In the genomic region with DNA sequence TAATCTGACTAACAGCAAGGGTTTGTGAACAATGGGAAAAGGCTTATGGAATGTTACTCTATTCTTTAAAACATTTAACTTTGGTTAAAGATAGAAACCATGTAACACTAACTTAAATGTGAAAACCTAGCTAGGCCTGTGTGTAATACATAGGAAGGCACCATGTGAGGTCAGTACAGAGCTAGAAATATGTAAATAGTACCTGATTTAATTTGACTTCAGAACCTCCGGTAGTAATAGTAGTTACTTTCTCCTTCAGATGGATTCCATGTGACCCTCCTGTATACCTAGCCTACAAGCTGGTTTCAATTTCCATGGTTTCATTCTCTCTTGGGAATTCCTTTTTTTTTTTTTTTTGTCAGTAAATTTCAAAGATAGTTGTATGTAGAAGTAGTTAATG, we compare ENCODE assay signal across 8 cellular contexts. TPM values are rescaled to one million over a fixed set of nuclear protein-coding genes. Genes with fewer than 3 reads are reported as not detected.
DNase-seq lines count a peak whose midpoint lies in the region; ATAC-seq and TF ChIP-seq lines count a peak whose summit lies in the region.

No MANE protein-coding gene starts in this region.

- no peak for TF ChIP-seq EP300 in transverse colon (IDR thresholded peaks at IDR 0.05; ENCODE audit: low read depth)

- peaks cover 12% of the 10 kb centered on the region; the same call in 1 of the 2 replicates for H3K4me1 ChIP-seq in PC-3 (ENCODE audit: insufficient read depth, low read length)
- peaks cover 5% of the 10 kb centered on the region for H3K4me1 ChIP-seq in colonic mucosa
- peaks cover 0 to 4% of the 10 kb centered on the region in 2 donors for H3K4me1 ChIP-seq in lung (ENCODE audit: control insufficient read depth in 2 of 2, insufficient read depth in 2 of 2, low read length in 2 of 2)
- peaks cover 7 to 47% (median 24%) of the 10 kb centered on the region in 4 donors for H3K4me1 ChIP-seq in transverse colon

- no peak for DNase-seq in activated CD4-positive, alpha-beta T cell treated with anti-CD3 and anti-CD28 coated beads for 36 hours
- DNase-seq in activated CD4-positive, alpha-beta T cell treated with anti-CD3 and anti-CD28 coated beads, Interleukin-2, amount 50 U/mL, for 48 hours: no peak
- DNase-seq in HuH-7 (ENCODE audit: low spot score): peak; percentile 64
- DNase-seq in PC-3: peak; percentile 74
- DNase-seq in colonic mucosa: no peak
- DNase-seq in lung (ENCODE audit: low spot score): no peak
- no peak for DNase-seq in transverse colon

- peaks cover 25% of the 10 kb centered on the region for H3K36me3 Mint-ChIP-seq in activated CD4-positive, alpha-beta T cell treated with anti-CD3 and anti-CD28 coated beads for 36 hours (ENCODE audit: low read depth)

- H3K27me3 Mint-ChIP-seq in activated CD4-positive, alpha-beta T cell treated with anti-CD3 and anti-CD28 coated beads for 36 hours: no peaks in the 10 kb centered on the region

- peak; percentile 65 for ATAC-seq in activated CD4-positive, alpha-beta T cell treated with anti-CD3 and anti-CD28 coated beads for 36 hours
- ATAC-seq in GM21717 (IDR thresholded peaks at IDR 0.05; ENCODE audit: unreplicated experiment) (peak; percentile 56), PC-3 (peak; percentile 72), lung (ENCODE audit: insufficient read depth, low FRiP score) (no peak)

- CTCF ChIA-PET in activated CD4-positive, alpha-beta T cell treated with anti-CD3 and anti-CD28 coated beads for 36 hours (lab: Charles Lee): interaction anchor here (0.6 to 3.0 kb wide), 23 partner anchors 13 to 540 kb away, joined by 3 to 19 read pairs (median 5); a partner anchor contains a TSS
- CTCF ChIA-PET in PC-3 (lab: Charles Lee): interaction anchor here (0.6 to 1.2 kb wide), 6 partner anchors 39 to 367 kb away, joined by 3 to 6 read pairs (median 3); no protein-coding TSS in a partner anchor

- H3K9me3 Mint-ChIP-seq in activated CD4-positive, alpha-beta T cell treated with anti-CD3 and anti-CD28 coated beads for 36 hours (ENCODE audit: low read depth): no peaks in the 10 kb centered on the region

- H3K36me3 ChIP-seq in PC-3 (ENCODE audit: low read depth, low read length): peaks cover 24% of the 10 kb centered on the region
- no peaks in the 10 kb centered on the region for H3K36me3 ChIP-seq in colonic mucosa
- no peaks in the 10 kb centered on the region for H3K36me3 ChIP-seq in lung (ENCODE audit: control insufficient read depth in 2 of 2, insufficient read depth in 2 of 2, low read length in 2 of 2)
- no peaks in the 10 kb centered on the region for H3K36me3 ChIP-seq in transverse colon

- peaks cover 36% of the 10 kb centered on the region for H4K20me1 ChIP-seq in PC-3 (ENCODE audit: low read length)

- peak overlapping the region; percentile 94 for H3K4me3 Mint-ChIP-seq in activated CD4-positive, alpha-beta T cell treated with anti-CD3 and anti-CD28 coated beads for 36 hours

- H3F3A ChIP-seq in PC-3 (ENCODE audit: low read length, unreplicated experiment): no peaks in the 10 kb centered on the region

- H3K27me3 ChIP-seq in PC-3 (ENCODE audit: low read length) (no peaks in the 10 kb centered on the region), colonic mucosa (no peaks in the 10 kb centered on the region), lung (ENCODE audit: control insufficient read depth, insufficient read depth) (no peaks in the 10 kb centered on the region), transverse colon (no peaks in the 10 kb centered on the region)

- intact Hi-C loops in activated CD4-positive, alpha-beta T cell treated with anti-CD3 and anti-CD28 coated beads for 36 hours (cut with DNase I, micrococcal nuclease): no loop called here
- intact Hi-C loops in PC-3 (cut with micrococcal nuclease) (loop anchor here (1.0 to 5.0 kb wide), 4 partner anchors 34 to 221 kb away; no protein-coding TSS in a partner anchor), colonic mucosa (cut with DNase I) (no loop called here), transverse colon (cut with DNase I; ENCODE audit: low total_unique reads) (no loop called here)

- BruUV-seq in PC-3 (replicated peaks; lab: Mats Ljungman, UMichigan): no TSS peak

- H3K4me3 ChIP-seq in PC-3 (ENCODE audit: low read length): peak overlapping the region; percentile 89
- peak overlapping the region; percentile 81 for H3K4me3 ChIP-seq in colonic mucosa
- no peak overlapping the region for H3K4me3 ChIP-seq in lung
- peak overlapping the region in 3 of 4 donors; percentile 70 to 85 (median 71) for H3K4me3 ChIP-seq in transverse colon

- H2AFZ ChIP-seq in PC-3 (ENCODE audit: low read length): no peak overlapping the region

- no peak for TF ChIP-seq POLR2A in transverse colon (IDR thresholded peaks at IDR 0.05)

- peaks cover 34% of the 10 kb centered on the region for H3K4me1 Mint-ChIP-seq in activated CD4-positive, alpha-beta T cell treated with anti-CD3 and anti-CD28 coated beads for 36 hours

- 0 to 2% methylated on average over 1 of the region's 1 CpG for WGBS in lung, 2 donors
- 0% methylated on average over 1 of the region's 1 CpG for WGBS in transverse colon (ENCODE audit: low coverage in 1 of 2), 2 donors

- peak overlapping the region; percentile 93 for H3K4me2 ChIP-seq in PC-3 (ENCODE audit: low read length)

- H3K9me3 ChIP-seq in PC-3 (ENCODE audit: low read length) (no peaks in the 10 kb centered on the region), colonic mucosa (no peaks in the 10 kb centered on the region), lung (ENCODE audit: control insufficient read depth in 2 of 2, insufficient read depth in 1 of 2, low read length in 1 of 2) (no peaks in the 10 kb centered on the region), transverse colon (no peaks in the 10 kb centered on the region)

- no peaks in the 10 kb centered on the region for H3K9me2 ChIP-seq in PC-3 (replicated peaks; ENCODE audit: low read length)

- H3K27ac ChIP-seq in PC-3 (ENCODE audit: low read length) (no peak overlapping the region), colonic mucosa (peak overlapping the region; percentile 63), lung (ENCODE audit: low read depth in 1 of 2, low read length in 1 of 2) (no peak overlapping the region), transverse colon (peak overlapping the region; percentile 88 to 90 (median 90))

- H3K9ac ChIP-seq in PC-3 (ENCODE audit: low read length) (peak overlapping the region; percentile 93), colonic mucosa (ENCODE audit: low read depth in 2 of 2, low read length in 2 of 2) (peak overlapping the region; percentile 97 to 99)

- peaks cover 62% of the 10 kb centered on the region for H3K79me2 ChIP-seq in PC-3 (ENCODE audit: low read length)

- peak overlapping the region; percentile 94 for H3K27ac Mint-ChIP-seq in activated CD4-positive, alpha-beta T cell treated with anti-CD3 and anti-CD28 coated beads for 36 hours

- TF ChIP-seq CTCF in PC-3 (conservative IDR thresholded peaks at IDR 0.05; ENCODE audit: low read depth, low read length): peak; percentile 73
- TF ChIP-seq CTCF in colonic mucosa (IDR thresholded peaks at IDR 0.05): peak; percentile 73
- TF ChIP-seq CTCF in lung (IDR thresholded peaks at IDR 0.05; ENCODE audit: control extremely low read depth, extremely low read depth): peak; percentile 19
- TF ChIP-seq CTCF in transverse colon (IDR thresholded peaks at IDR 0.05): peak; percentile 42 to 61 (median 50)

- POLR2A ChIA-PET in activated CD4-positive, alpha-beta T cell treated with anti-CD3 and anti-CD28 coated beads for 36 hours (lab: Charles Lee): interaction anchor here (0.8 to 2.7 kb wide), 3 partner anchors 15 to 118 kb away, joined by 3 to 16 read pairs (median 3); a partner anchor contains a TSS
- POLR2A ChIA-PET in PC-3 (lab: Charles Lee; ENCODE audit: unreplicated experiment): interaction anchor here (0.5 to 0.9 kb wide), 5 partner anchors 70 to 940 kb away, joined by 3 to 7 read pairs (median 4); no protein-coding TSS in a partner anchor

- in situ Hi-C loops in transverse colon (cut with MboI; ENCODE audit: low pct_ligation_motif_present in 1 of 4, low pct_unique_long_range_greater_than_20kb in 1 of 4, low sequenced_read_pairs in 3 of 4): no loop called here

RNA-seq across cellular contexts. Expression of a gene that starts 1.3 kb away (rescaled TPM):
- total RNA-seq in activated CD4-positive, alpha-beta T cell treated with anti-CD3 and anti-CD28 coated beads for 36 hours: 10 to 100 TPM; 49.8 to 55.0 TPM
- total RNA-seq in PC-3 (2014; rRNA removed) (15.3 and 25.3 TPM in 2 replicates), colonic mucosa (10 to 100 TPM; 26.5 to 33.4 TPM), lung (10 to 100 TPM; 21.4 to 78.7 TPM), transverse colon (10 to 100 TPM in 3 of 4 donors, 1 to 10 TPM in 1; 9.0 to 33.3 (median 22.4) TPM)
- polyA plus RNA-seq in lung: 10 to 100 TPM in 1 of 2 donors, 1 to 10 TPM in 1; 8.8 to 13.1 TPM

Comparison
In these comparisons a context has a peak if more than half of its experiments do, and no peak if none do; other contexts are left out.
1. DNase-seq: peak in HuH-7 (single experiment) and PC-3 (single experiment); none in activated CD4-positive, alpha-beta T cell treated with anti-CD3 and anti-CD28 coated beads for 36 hours (single experiment), activated CD4-positive, alpha-beta T cell treated with anti-CD3 and anti-CD28 coated beads, Interleukin-2, amount 50 U/mL, for 48 hours (0 of 2), colonic mucosa (single experiment), lung (single experiment) and transverse colon (single experiment).
2. H3K27ac ChIP-seq: peak in colonic mucosa (single experiment) and transverse colon (4 of 4); none in PC-3 (single experiment) and lung (0 of 2).
3. CTCF ChIP-seq: peak in every context shown above with its lines; median percentile 73 in PC-3; 73 in colonic mucosa; 50 in transverse colon; 19 in lung.